ENCODE assay signal across 8 cellular contexts in genomic region chr4:145618912-145619638, GRCh38. TPM values are rescaled to one million over a fixed set of nuclear protein-coding genes. Genes with fewer than 3 reads are reported as not detected.
A peak's percentile ranks its signal among the peaks of the same experiment; 100 is the strongest.
DNase-seq lines count a peak whose midpoint lies in the region; ATAC-seq and TF ChIP-seq lines count a peak whose summit lies in the region.

MMAA (plus strand) TSS chr4:145619385; CDS start chr4:145639140, 19,755 bp downstream.

- intact Hi-C loops in activated B cell treated with CpG ODN at 0.5 μM for 24 hours (cut with micrococcal nuclease), result loop anchor here (1.0 to 10.0 kb wide), 13 partner anchors 114 to 1998 kb away; partner anchors contain the start of genes ABCE1, ANAPC10, LSM6 and OTUD4

- H3K36me3 Mint-ChIP-seq in activated B cell treated with CpG ODN at 0.5 μM for 24 hours (ENCODE audit: low read depth), result peaks cover 10% of the 10 kb centered on the region

- peaks cover 24% of the 10 kb centered on the region for H3K4me1 Mint-ChIP-seq in activated B cell treated with CpG ODN at 0.5 μM for 24 hours

- ATAC-seq in GM18868 (IDR thresholded peaks at IDR 0.05; ENCODE audit: unreplicated experiment) (peak; percentile 93), HG03108 (IDR thresholded peaks at IDR 0.05; ENCODE audit: unreplicated experiment) (peak; percentile 83), activated B cell treated with CpG ODN at 0.5 μM for 24 hours (ENCODE audit: low read depth) (peak; percentile 95)

- H3K27ac ChIP-seq in caudate nucleus (ENCODE audit: low read depth, low read length), result peak within 1 kb of the TSS; percentile 88

- POLR2A ChIA-PET in activated B cell treated with CpG ODN at 0.5 μM for 24 hours (lab: Charles Lee), result interaction anchor here (0.6 to 2.0 kb wide), 7 partner anchors 10 to 1998 kb away, joined by 3 to 15 read pairs (median 4); partner anchors contain the start of genes ABCE1, ANAPC10, TMEM184C and ZNF827

- CTCF ChIA-PET in activated B cell treated with CpG ODN at 0.5 μM for 24 hours (lab: Charles Lee), result interaction anchor here (1.5 to 3.2 kb wide), 3 partner anchors 385 to 437 kb away, joined by 3 to 12 read pairs (median 5); no protein-coding TSS in a partner anchor

- H3K27me3 Mint-ChIP-seq in activated B cell treated with CpG ODN at 0.5 μM for 24 hours, result peaks cover under 1% of the 10 kb centered on the region

- no peak for TF ChIP-seq CTCF in activated B cell treated with CpG ODN at 0.5 μM for 24 hours (IDR thresholded peaks at IDR 0.05)

- peak within 1 kb of the TSS; percentile 92 for H3K27ac Mint-ChIP-seq in activated B cell treated with CpG ODN at 0.5 μM for 24 hours

- peak within 1 kb of the TSS; percentile 94 for H3K4me3 Mint-ChIP-seq in activated B cell treated with CpG ODN at 0.5 μM for 24 hours

- peak; percentile 98 for DNase-seq in AG08395 (ENCODE audit: low spot score)
- peak; percentile 65 for DNase-seq in NCI-H2227 treated with DMSO at 0.1 percent for 48 hours (lab: John Stamatoyannopoulos, UW)
- DNase-seq in activated B cell treated with CpG ODN at 0.5 μM for 24 hours, result peak; percentile 98
- DNase-seq in caudate nucleus (lab: John Stamatoyannopoulos, UW), result peak in 60 of 61 donors; percentile 38 to 97 (median 89)
- peak; percentile 93 for DNase-seq in iris pigment epithelial cell (ENCODE audit: low read depth)
- DNase-seq in stimulated activated CD4-positive, alpha-beta T cell treated with anti-CD3 and anti-CD28 coated beads, Interleukin-12 subunit alpha, Interleukin-12 subunit beta, amount 100 ng/mL, for 4 hours, result peak; percentile 97

- H3K9me3 Mint-ChIP-seq in activated B cell treated with CpG ODN at 0.5 μM for 24 hours, result peaks cover 3% of the 10 kb centered on the region

RNA-seq across cellular contexts. Expression of gene MMAA, which starts in this region (rescaled TPM):
- 11.3 and 13.5 TPM in 2 replicates for total RNA-seq in activated B cell treated with CpG ODN at 0.5 μM for 24 hours

Comparison
In these comparisons a context has a peak if more than half of its experiments do, and no peak if none do; other contexts are left out.
1. Peak in every context shown above with its lines: DNase-seq, ATAC-seq and H3K27ac ChIP-seq.